In genomic region chr19:2136796-2137195, GRCh38 we compare ENCODE assay signal across 30 cellular contexts.
"Had no signal": no experiment of that assay in that cellular context is flagged by ENCODE, and none has a peak within 500 bp of the region (broad histone marks: within the 10 kb centered on the region; RNA-seq: fewer than 3 reads in every experiment).

No MANE protein-coding gene starts in this region.

- DNase-seq: activated CD4-positive, alpha-beta memory T cell treated with anti-CD3 and anti-CD28 coated beads, Interleukin-2, amount 10 ng/mL, durations not matched to agents 7 days and 5 days; activated CD4-positive, alpha-beta T cell treated with anti-CD3 and anti-CD28 coated beads, Interleukin-2, amount 10 ng/mL, durations not matched to agents 24 days and 14 days; activated CD8-positive, alpha-beta memory T cell treated with anti-CD3 and anti-CD28 coated beads, Interleukin-2, amount 50 U/mL, for 48 hours; activated gamma-delta T cell; activated naive CD4-positive, alpha-beta T cell treated with anti-CD3 and anti-CD28 coated beads, Interleukin-2, amount 10 ng/mL, durations not matched to agents 7 days and 5 days; activated naive CD8-positive, alpha-beta T cell treated with anti-CD3 and anti-CD28 coated beads, Interleukin-2, amount 10 ng/mL, durations not matched to agents 7 days and 5 days; activated T-cell treated with anti-CD3 and anti-CD28 coated beads, Interleukin-2, amount 50 U/mL, for 24 hours; amniotic stem cell; brain microvascular endothelial cell; dorsolateral prefrontal cortex; effector memory CD4-positive, alpha-beta T cell; erythroblast; midbrain; naive thymus-derived CD4-positive, alpha-beta T cell; nucleus accumbens; stimulated activated CD4-positive, alpha-beta T cell treated with anti-CD3 and anti-CD28 coated beads, Interleukin-15, amount 100 ng/mL, for 24 hours; stimulated activated CD4-positive, alpha-beta T cell treated with anti-CD3 and anti-CD28 coated beads, Interleukin-2, amount 100 ng/mL, for 24 hours; stimulated activated naive B cell treated with anti-CD40 and anti-IgM and Interleukin-4, amounts not matched to agents 10 μg/mL and 1 μg/mL and 100 μg/mL, for 72 hours; stomach; T-helper 9 cell; thyroid gland had no signal

- H3K9me3 ChIP-seq: gastroesophageal sphincter, psoas muscle, stomach, thyroid gland had no signal

- H3K4me1 ChIP-seq: parathyroid adenoma, thyroid gland had no signal

- H3K4me3 ChIP-seq: coronary artery, dorsolateral prefrontal cortex, gastroesophageal sphincter, hepatocyte, psoas muscle, stomach, thyroid gland had no signal

- H3K27me3 ChIP-seq: brain microvascular endothelial cell, dorsolateral prefrontal cortex, gastroesophageal sphincter, hepatocyte, stomach, thyroid gland had no signal

- H3K27ac ChIP-seq: brain microvascular endothelial cell, coronary artery, dorsolateral prefrontal cortex, gastroesophageal sphincter, hepatocyte, parathyroid adenoma, stomach, thyroid gland, VCaP had no signal

- FAIRE-seq: astrocyte, keratinocyte, TTC549 had no signal
